ENCODE assay signal across 23 cellular contexts in genomic region chr11:1283091-1283511, GRCh38. TPM values are rescaled to one million over a fixed set of nuclear protein-coding genes. Genes with fewer than 3 reads are reported as not detected.
DNase-seq lines count a peak whose midpoint lies in the region; ATAC-seq, FAIRE-seq and TF ChIP-seq lines count a peak whose summit lies in the region.
"Had no signal": no experiment of that assay in that cellular context is flagged by ENCODE, and none has a peak within 500 bp of the region (broad histone marks: within the 10 kb centered on the region; RNA-seq: fewer than 3 reads in every experiment).

No MANE protein-coding gene starts in this region.

- ATAC-seq in left cardiac atrium (no peak), left lobe of liver (peak; percentile 7), body of pancreas (no peak), GM21381 (IDR thresholded peaks at IDR 0.05; ENCODE audit: unreplicated experiment) (no peak)
- ATAC-seq: K562, PC-3 had no signal

- H3K27ac ChIP-seq in right atrium auricular region: no peak overlapping the region
- no peak overlapping the region for H3K27ac ChIP-seq in H1 (ENCODE audit: low read depth, low read length)
- H3K27ac ChIP-seq in temporal lobe (ENCODE audit: low read depth, low read length): peak overlapping the region; percentile 19
- no peak overlapping the region for H3K27ac ChIP-seq in testis
- H3K27ac ChIP-seq in body of pancreas: no peak overlapping the region
- H3K27ac ChIP-seq: HL-60 had no signal

- CTCF ChIA-PET in H1 (lab: Charles Lee; ENCODE audit: partially characterized antibody): no interaction called here

- H3K36me3 ChIP-seq in right atrium auricular region (peaks cover 81% of the 10 kb centered on the region), H1 (ENCODE audit: control insufficient read depth in 2 of 4, insufficient read depth in 4 of 4, low read length in 3 of 4) (peaks cover 3 to 25% (median 10%) of the 10 kb centered on the region in 4 experiments; a peak in 6 of 8 replicates), testis (ENCODE audit: low read depth, missing control alignments) (no peaks in the 10 kb centered on the region), body of pancreas (replicated peaks in 1 of 2; ENCODE audit: insufficient read depth in 1 of 2, low read depth in 2 of 2) (peaks cover 3 to 41% of the 10 kb centered on the region in 2 donors)

- H2BK20ac ChIP-seq in H1 (ENCODE audit: low read length): no peak overlapping the region

- TF ChIP-seq EP300 in H1 (IDR thresholded peaks at IDR 0.05; ENCODE audit: borderline replicate concordance in 1 of 2, low read depth in 2 of 2, low read length in 2 of 2): no peak

- no peak overlapping the region for H3K56ac ChIP-seq in H1 (replicated peaks; ENCODE audit: insufficient read length, low read depth, low read length)

- no peaks in the 10 kb centered on the region for H3K79me2 ChIP-seq in H1 (ENCODE audit: control insufficient read depth in 1 of 2, insufficient read depth in 2 of 2, low read length in 2 of 2)

- no peak overlapping the region for H3K4ac ChIP-seq in H1 (replicated peaks; ENCODE audit: insufficient read length, low read depth, low read length)

- no peak for FAIRE-seq in H1 (lab: Jason Lieb, UNC)
- FAIRE-seq: K562 had no signal

- no peak overlapping the region for H4K8ac ChIP-seq in H1 (ENCODE audit: extremely low read depth, insufficient read depth, low read length)

- no peak overlapping the region for H3K23ac ChIP-seq in H1 (ENCODE audit: insufficient read length)

- H2BK120ac ChIP-seq in H1 (replicated peaks; ENCODE audit: low read depth, low read length): no peak overlapping the region

- H3K4me1 ChIP-seq in right atrium auricular region (peaks cover 0 to 8% of the 10 kb centered on the region in 2 donors), H1 (replicated peaks in 1 of 4; ENCODE audit: control insufficient read depth in 3 of 4, insufficient read depth in 4 of 4, low read length in 3 of 4) (no peaks in the 10 kb centered on the region; a peak in 1 of 7 replicates), testis (no peaks in the 10 kb centered on the region), body of pancreas (no peaks in the 10 kb centered on the region)

- no peaks in the 10 kb centered on the region for H3K9me3 ChIP-seq in right atrium auricular region
- H3K9me3 ChIP-seq in H1 (ENCODE audit: insufficient read depth in 2 of 2, low read depth in 1 of 2, low read length in 1 of 2): no peaks in the 10 kb centered on the region; a peak in 1 of 4 replicates
- H3K9me3 ChIP-seq in testis: no peaks in the 10 kb centered on the region
- H3K9me3 ChIP-seq in body of pancreas: no peaks in the 10 kb centered on the region

- 0 out of 4 replicates have a peak, but pooled peaks of 1 of the 2 experiments have one; percentile 13 for TF ChIP-seq RAD21 in H1 (IDR thresholded peaks at IDR 0.05 in 1 of 2, conservative IDR thresholded peaks at IDR 0.05 in 1 of 2; ENCODE audit: low read depth in 2 of 2, low read length in 2 of 2)

- no peak overlapping the region for H4K91ac ChIP-seq in H1 (replicated peaks; ENCODE audit: insufficient read length, low read length)

- H3K9ac ChIP-seq in H1 (replicated peaks in 1 of 4; ENCODE audit: extremely low read depth in 1 of 4, low read depth in 3 of 4, low read length in 3 of 4): no peak overlapping the region

- H2AK5ac ChIP-seq in H1 (ENCODE audit: low read depth, low read length): no peak overlapping the region

- H3K4me3 ChIP-seq in right atrium auricular region (no peak overlapping the region), H1 (ENCODE audit: extremely low read depth in 1 of 4, insufficient read depth in 2 of 4, low read depth in 3 of 4, low read length in 4 of 4) (no peak overlapping the region), testis (no peak overlapping the region), body of pancreas (no peak overlapping the region)
- H3K4me3 ChIP-seq: K562 had no signal

- TF ChIP-seq POLR2A in H1 (IDR thresholded peaks at IDR 0.05; ENCODE audit: control extremely low read depth in 1 of 2, low read depth in 2 of 2, low read length in 2 of 2): no peak
- TF ChIP-seq POLR2A in testis (IDR thresholded peaks at IDR 0.05): no peak
- no peak for TF ChIP-seq POLR2A in body of pancreas (IDR thresholded peaks at IDR 0.05)

- no peak overlapping the region for H2BK12ac ChIP-seq in H1 (ENCODE audit: low read depth, low read length)

- DNase-seq in left cardiac atrium (peak; percentile 17), right atrium auricular region (ENCODE audit: low spot score) (no peak), H1 (ENCODE audit: low read depth in 1 of 2, low spot score in 2 of 2) (no peak), left lobe of liver (ENCODE audit: low spot score) (no peak), testis (no peak), body of pancreas (no peak)
- DNase-seq: Calu3; Kasumi-1; NCI-H1092 treated with DMSO at 0.1 percent for 48 hours; NCI-H1436; NCI-H187; NCI-H2081 treated with DMSO at 0.1 percent for 48 hours; NCI-H2171 treated with DMSO at 0.1 percent for 48 hours; NCI-H345; NCI-H510A treated with DMSO at 0.1 percent for 48 hours; NCI-H774; NK-92 treated with Interleukin-12 subunit alpha and Interleukin-12 subunit beta, amount 100 ng/mL, for 24 hours; PC-3; SHP77 had no signal

- peaks cover 6% of the 10 kb centered on the region; the same call in 1 of the 2 replicates for H3K79me1 ChIP-seq in H1 (ENCODE audit: low read depth, low read length)

- no peak for TF ChIP-seq CTCF in right atrium auricular region (IDR thresholded peaks at IDR 0.05)
- peak; percentile 6 to 25 (median 13); a peak in 2 of 4 replicates for TF ChIP-seq CTCF in H1 (IDR thresholded peaks at IDR 0.05; ENCODE audit: control extremely low read depth in 1 of 3, insufficient read depth in 1 of 3, low read depth in 1 of 3, low read length in 3 of 3)
- TF ChIP-seq CTCF in testis (IDR thresholded peaks at IDR 0.05): no peak
- TF ChIP-seq CTCF in body of pancreas (IDR thresholded peaks at IDR 0.05): no peak

- no peak overlapping the region for H4K5ac ChIP-seq in H1 (ENCODE audit: insufficient read length, low read depth, low read length)

- no peak overlapping the region for H3K18ac ChIP-seq in H1 (ENCODE audit: extremely low read depth, low read length)

- no peak overlapping the region for H2BK15ac ChIP-seq in H1 (ENCODE audit: low read length)

- H3K27me3 ChIP-seq in right atrium auricular region (no peaks in the 10 kb centered on the region), H1 (replicated peaks in 1 of 4; ENCODE audit: control insufficient read depth in 3 of 4, extremely low read depth in 1 of 4, insufficient read depth in 3 of 4, low read length in 3 of 4) (no peaks in the 10 kb centered on the region), testis (no peaks in the 10 kb centered on the region), body of pancreas (no peaks in the 10 kb centered on the region)

- no peak overlapping the region for H2BK5ac ChIP-seq in H1 (ENCODE audit: low read depth, low read length)

- intact Hi-C loops in left cardiac atrium (cut with DNase I) (no loop called here), testis (cut with DNase I; ENCODE audit: low total_unique reads) (no loop called here), body of pancreas (cut with DNase I) (no loop called here)

- H2AFZ ChIP-seq in H1 (ENCODE audit: low read length): no peak overlapping the region

- peaks cover 0 to 16% of the 10 kb centered on the region in 2 experiments for H4K20me1 ChIP-seq in H1 (replicated peaks in 1 of 2; ENCODE audit: control insufficient read depth in 1 of 2, insufficient read depth in 2 of 2, low read length in 2 of 2)

- WGBS in H1 (ENCODE audit: extremely low coverage in 1 of 2, insufficient coverage in 1 of 2, insufficient read length in 1 of 2, insufficient replicate concordance in 2 of 2, low coverage in 1 of 2, low lambda C conversion rate in 2 of 2, missing lambda C conversion rate in 1 of 2), 2 experiments: 92% methylated on average over 18 of the region's 18 CpGs; no CpG with 5 or more reads in 1 of the 2 experiments
- WGBS in testis, 2 donors: 90 to 93% methylated on average over 11 to 18 of the region's 18 CpGs
- 91 to 97% methylated on average over 7 to 18 of the region's 18 CpGs for WGBS in body of pancreas, 2 donors

- no peak overlapping the region for H3K4me2 ChIP-seq in H1 (ENCODE audit: insufficient read depth in 1 of 2, low read depth in 2 of 2, low read length in 2 of 2)

- POLR2A ChIA-PET in H1 (lab: Charles Lee; ENCODE audit: partially characterized antibody): no interaction called here

- no peaks in the 10 kb centered on the region for H3K23me2 ChIP-seq in H1 (ENCODE audit: low read depth, low read length)

- H3K14ac ChIP-seq in H1 (ENCODE audit: insufficient read length): no peak overlapping the region

TF ChIP-seq in H1, 55 proteins besides CTCF, POLR2A, EP300 and RAD21 (continues in another document):
- TF ChIP-seq TAF7 (optimal IDR thresholded peaks at IDR 0.05; ENCODE audit: borderline replicate concordance, low read depth, low read length): no peak
- TF ChIP-seq TAF1 (IDR thresholded peaks at IDR 0.05; ENCODE audit: low read depth, low read length): no peak
- no peak for TF ChIP-seq SIX5 (IDR thresholded peaks at IDR 0.05; ENCODE audit: low read depth, low read length)
- TF ChIP-seq EGR1 (IDR thresholded peaks at IDR 0.05; ENCODE audit: borderline replicate concordance, low read depth, low read length): no peak
- no peak for TF ChIP-seq PHF8 (conservative IDR thresholded peaks at IDR 0.05; ENCODE audit: low read depth, low read length)
- TF ChIP-seq ASH2L (IDR thresholded peaks at IDR 0.05; ENCODE audit: low read length): no peak
- no peak for TF ChIP-seq CHD1 (IDR thresholded peaks at IDR 0.05; ENCODE audit: low read depth, low read length)

RNA-seq across cellular contexts. Expression of gene TOLLIP, which starts 26.3 kb away (rescaled TPM):
- total RNA-seq in left cardiac atrium: 10 to 100 TPM; 43.4 to 50.8 TPM
- 10 to 100 TPM; 29.6 to 41.0 TPM for total RNA-seq in right atrium auricular region
- total RNA-seq in H1 (2021; fragmentation: NEBNext Ultra II Directional; extraction: Animal tissue kit (Norgen Biotek cat#: 25700)): 23.7 and 28.1 TPM in 2 replicates
- polyA plus RNA-seq in H1 (2011; rRNA removed): 34.7 and 43.8 TPM in 2 replicates
- polyA plus RNA-seq in H1 (2011; cell fraction: cytosol; rRNA removed): 27.0 TPM
- polyA plus RNA-seq in H1 (2011; cell fraction: nucleus; rRNA removed): 37.5 TPM
- 17.1 to 27.7 TPM (median 23.6 TPM) in 4 replicates for polyA plus RNA-seq in H1 (2012, experiment 1 of 2)
- polyA plus RNA-seq in H1 (2012, experiment 2 of 2): 15.2 TPM
- 9.5 TPM for polyA plus RNA-seq in H1 (2013, experiment 1 of 2)
- 8.9 TPM for polyA plus RNA-seq in H1 (2013, experiment 2 of 2)
- 15.8 and 29.8 TPM in 2 replicates for polyA minus RNA-seq in H1 (2011; rRNA and poly(A)+ RNA removed)
- 16.5 TPM for polyA minus RNA-seq in H1 (2011; cell fraction: cytosol; rRNA and poly(A)+ RNA removed)
- polyA minus RNA-seq in H1 (2011; cell fraction: nucleus; rRNA and poly(A)+ RNA removed): 31.6 TPM
- total RNA-seq in left lobe of liver: 128 TPM
- 21.4 TPM for total RNA-seq in temporal lobe
- 100 to 1,000 TPM; 197 to 220 TPM for total RNA-seq in testis
- polyA plus RNA-seq in testis (ENCODE audit: insufficient read depth, low read depth, low replicate concordance): 185 TPM
- total RNA-seq in body of pancreas: 10 to 100 TPM; 51.1 to 63.9 TPM

Comparison
In these comparisons a context has a peak if more than half of its experiments do, and no peak if none do; other contexts are left out.
1. CTCF ChIP-seq: peak in H1 (3 of 3); none in right atrium auricular region (0 of 2), testis (0 of 3) and body of pancreas (0 of 7).